ENCODE assay signal across 1 cellular context in the genomic region with DNA sequence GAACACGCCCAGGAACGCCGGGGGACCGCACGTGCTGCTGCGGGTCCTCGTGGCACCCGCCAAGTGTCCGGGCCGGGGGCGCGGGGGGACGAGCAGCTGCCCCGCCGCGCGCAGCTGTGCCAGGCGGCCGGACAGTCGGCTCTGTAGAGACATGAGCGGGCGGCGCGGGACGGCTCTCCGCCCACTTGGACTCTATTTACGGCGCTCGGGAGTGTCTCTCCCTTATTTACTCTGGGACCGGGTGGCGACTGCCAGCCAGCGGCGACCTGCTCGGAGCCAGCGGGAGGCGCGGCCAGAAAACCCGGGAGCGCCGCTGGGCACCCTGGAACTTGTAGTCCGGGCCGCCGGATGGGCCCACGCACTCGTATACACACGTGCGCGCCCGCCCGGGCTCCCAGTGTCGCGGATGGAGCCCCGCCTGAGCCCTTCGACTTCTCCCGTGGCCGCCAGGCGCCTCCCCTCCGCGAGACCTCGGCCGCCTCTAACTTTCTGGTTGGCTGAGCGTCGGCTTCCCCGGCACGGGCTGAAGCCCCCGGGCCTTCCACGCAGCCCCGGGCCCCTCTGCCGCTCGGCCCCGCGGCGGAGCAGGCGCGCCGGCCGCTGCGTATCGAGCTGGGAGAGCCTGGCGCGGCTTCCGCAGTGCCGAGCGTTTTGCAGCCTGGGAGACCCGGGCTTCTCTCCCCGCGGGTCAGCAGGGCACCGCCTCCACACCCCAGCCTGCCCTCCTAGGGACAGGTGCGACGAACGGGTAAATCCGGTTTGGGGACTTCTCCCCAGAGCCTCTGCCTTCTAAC.
TF ChIP-seq lines count a peak whose summit lies in the region.

A gene with protein sequence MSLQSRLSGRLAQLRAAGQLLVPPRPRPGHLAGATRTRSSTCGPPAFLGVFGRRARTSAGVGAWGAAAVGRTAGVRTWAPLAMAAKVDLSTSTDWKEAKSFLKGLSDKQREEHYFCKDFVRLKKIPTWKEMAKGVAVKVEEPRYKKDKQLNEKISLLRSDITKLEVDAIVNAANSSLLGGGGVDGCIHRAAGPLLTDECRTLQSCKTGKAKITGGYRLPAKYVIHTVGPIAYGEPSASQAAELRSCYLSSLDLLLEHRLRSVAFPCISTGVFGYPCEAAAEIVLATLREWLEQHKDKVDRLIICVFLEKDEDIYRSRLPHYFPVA (minus strand): TSS at position 272 of the 794 bp plus-strand sequence. CDS start 119 bp downstream, at position 153.

TF ChIP-seq in K562, 482 proteins besides CTCF, POLR2A, EP300 and RAD21 (continued from another document and continues in another):
- TF ChIP-seq, protein P1, sequence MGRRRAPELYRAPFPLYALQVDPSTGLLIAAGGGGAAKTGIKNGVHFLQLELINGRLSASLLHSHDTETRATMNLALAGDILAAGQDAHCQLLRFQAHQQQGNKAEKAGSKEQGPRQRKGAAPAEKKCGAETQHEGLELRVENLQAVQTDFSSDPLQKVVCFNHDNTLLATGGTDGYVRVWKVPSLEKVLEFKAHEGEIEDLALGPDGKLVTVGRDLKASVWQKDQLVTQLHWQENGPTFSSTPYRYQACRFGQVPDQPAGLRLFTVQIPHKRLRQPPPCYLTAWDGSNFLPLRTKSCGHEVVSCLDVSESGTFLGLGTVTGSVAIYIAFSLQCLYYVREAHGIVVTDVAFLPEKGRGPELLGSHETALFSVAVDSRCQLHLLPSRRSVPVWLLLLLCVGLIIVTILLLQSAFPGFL (CRISPR knock-in tag; IDR thresholded peaks at IDR 0.05): 0 out of 2 replicates have a peak, but pooled peaks have one; percentile 44
- TF ChIP-seq, protein P2, sequence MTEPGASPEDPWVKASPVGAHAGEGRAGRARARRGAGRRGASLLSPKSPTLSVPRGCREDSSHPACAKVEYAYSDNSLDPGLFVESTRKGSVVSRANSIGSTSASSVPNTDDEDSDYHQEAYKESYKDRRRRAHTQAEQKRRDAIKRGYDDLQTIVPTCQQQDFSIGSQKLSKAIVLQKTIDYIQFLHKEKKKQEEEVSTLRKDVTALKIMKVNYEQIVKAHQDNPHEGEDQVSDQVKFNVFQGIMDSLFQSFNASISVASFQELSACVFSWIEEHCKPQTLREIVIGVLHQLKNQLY (CRISPR knock-in tag; conservative IDR thresholded peaks at IDR 0.05): no peak
- TF ChIP-seq, protein P3, sequence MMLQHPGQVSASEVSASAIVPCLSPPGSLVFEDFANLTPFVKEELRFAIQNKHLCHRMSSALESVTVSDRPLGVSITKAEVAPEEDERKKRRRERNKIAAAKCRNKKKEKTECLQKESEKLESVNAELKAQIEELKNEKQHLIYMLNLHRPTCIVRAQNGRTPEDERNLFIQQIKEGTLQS (IDR thresholded peaks at IDR 0.05): no peak
- TF ChIP-seq, protein P3 (CRISPR knock-in tag; conservative IDR thresholded peaks at IDR 0.05): peak; percentile 40; the same call in 1 of the 2 replicates
- TF ChIP-seq, protein P4, sequence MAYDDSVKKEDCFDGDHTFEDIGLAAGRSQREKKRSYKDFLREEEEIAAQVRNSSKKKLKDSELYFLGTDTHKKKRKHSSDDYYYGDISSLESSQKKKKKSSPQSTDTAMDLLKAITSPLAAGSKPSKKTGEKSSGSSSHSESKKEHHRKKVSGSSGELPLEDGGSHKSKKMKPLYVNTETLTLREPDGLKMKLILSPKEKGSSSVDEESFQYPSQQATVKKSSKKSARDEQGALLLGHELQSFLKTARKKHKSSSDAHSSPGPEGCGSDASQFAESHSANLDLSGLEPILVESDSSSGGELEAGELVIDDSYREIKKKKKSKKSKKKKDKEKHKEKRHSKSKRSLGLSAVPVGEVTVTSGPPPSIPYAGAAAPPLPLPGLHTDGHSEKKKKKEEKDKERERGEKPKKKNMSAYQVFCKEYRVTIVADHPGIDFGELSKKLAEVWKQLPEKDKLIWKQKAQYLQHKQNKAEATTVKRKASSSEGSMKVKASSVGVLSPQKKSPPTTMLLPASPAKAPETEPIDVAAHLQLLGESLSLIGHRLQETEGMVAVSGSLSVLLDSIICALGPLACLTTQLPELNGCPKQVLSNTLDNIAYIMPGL (CRISPR knock-in tag; IDR thresholded peaks at IDR 0.05): peak; percentile 79; the same call in 1 of the 2 replicates
- TF ChIP-seq RBFOX2 (IDR thresholded peaks at IDR 0.05; ENCODE audit: low read depth, low read length) (peak; percentile 97), MYC (IDR thresholded peaks at IDR 0.05; ENCODE audit: low read depth, low read length) (peak; percentile 97), MYC (CRISPR knock-in tag; IDR thresholded peaks at IDR 0.05; ENCODE audit: borderline replicate concordance, low read depth) (peak; percentile 42; the same call in 1 of the 2 replicates), GABPA (tag; conservative IDR thresholded peaks at IDR 0.05; ENCODE audit: low read depth) (peak; percentile 74), SMARCE1 (IDR thresholded peaks at IDR 0.05) (no peak), PHF8 (IDR thresholded peaks at IDR 0.05; ENCODE audit: borderline replicate concordance, low read length) (peak; percentile 74), IRF2 (CRISPR knock-in tag; IDR thresholded peaks at IDR 0.05) (peak; percentile 14; the same call in 1 of the 2 replicates), POLR2AphosphoS5 (IDR thresholded peaks at IDR 0.05; ENCODE audit: control insufficient read depth, insufficient read depth, low read depth, low read length) (peak; percentile 43; the same call in 1 of the 2 replicates), HDAC1 (IDR thresholded peaks at IDR 0.05) (peak in 1 of 2 experiments; percentile 69; a peak in 2 of 4 replicates), SUPT5H (IDR thresholded peaks at IDR 0.05) (peak; percentile 63), GTF2E2 (tag; IDR thresholded peaks at IDR 0.05) (peak; percentile 84; the same call in 1 of the 2 replicates), ZNF263 (CRISPR knock-in tag; IDR thresholded peaks at IDR 0.05; ENCODE audit: borderline replicate concordance) (no peak), BHLHE40 (IDR thresholded peaks at IDR 0.05; ENCODE audit: low read length) (peak; percentile 93), ATF1 (CRISPR knock-in tag; IDR thresholded peaks at IDR 0.05) (no peak), ATF1 (tag; IDR thresholded peaks at IDR 0.05) (peak; percentile 69), NR3C1 (CRISPR knock-in tag; IDR thresholded peaks at IDR 0.05) (no peak; the same call in 1 of the 2 replicates), CTBP1 (IDR thresholded peaks at IDR 0.05; ENCODE audit: borderline replicate concordance) (peak; percentile 68; the same call in 1 of the 2 replicates), SP1 (CRISPR knock-in tag; IDR thresholded peaks at IDR 0.05) (peak; percentile 71; the same call in 1 of the 2 replicates), U2AF1 (optimal IDR thresholded peaks at IDR 0.05; ENCODE audit: low read depth, low read length) (peak; percentile 86), TEAD1 (CRISPR knock-in tag; IDR thresholded peaks at IDR 0.05) (peak in 1 of 2 experiments; percentile 59; a peak in 2 of 4 replicates), TEAD4 (IDR thresholded peaks at IDR 0.05; ENCODE audit: low read length) (0 out of 2 replicates have a peak, but pooled peaks have one; percentile 5), TEAD4 (CRISPR knock-in tag; IDR thresholded peaks at IDR 0.05; ENCODE audit: borderline replicate concordance) (peak; percentile 16; the same call in 1 of the 2 replicates), ZNF766 (CRISPR knock-in tag; conservative IDR thresholded peaks at IDR 0.05) (peak; percentile 74; the same call in 1 of the 2 replicates), THRAP3 (IDR thresholded peaks at IDR 0.05; ENCODE audit: borderline replicate concordance) (no peak), SAFB (IDR thresholded peaks at IDR 0.05; ENCODE audit: borderline replicate concordance, low read depth, low read length) (peak; percentile 92), ZNF282 (CRISPR knock-in tag; IDR thresholded peaks at IDR 0.05) (peak; percentile 68; the same call in 1 of the 2 replicates), ELF1 (tag; IDR thresholded peaks at IDR 0.05) (peak; percentile 68), ZNF707 (CRISPR knock-in tag; conservative IDR thresholded peaks at IDR 0.05) (no peak), MYNN (IDR thresholded peaks at IDR 0.05) (no peak), MYNN (CRISPR knock-in tag; IDR thresholded peaks at IDR 0.05) (no peak), ASH1L (IDR thresholded peaks at IDR 0.05; ENCODE audit: borderline replicate concordance, low read depth, partially characterized antibody) (no peak), GATAD2B (IDR thresholded peaks at IDR 0.05; ENCODE audit: borderline replicate concordance) (0 out of 2 replicates have a peak, but pooled peaks have one; percentile 19), L3MBTL2 (IDR thresholded peaks at IDR 0.05) (peak; percentile 93), YY1 (IDR thresholded peaks at IDR 0.05; ENCODE audit: borderline replicate concordance in 1 of 3, control insufficient read depth in 1 of 3, extremely low read depth in 1 of 3, insufficient read depth in 3 of 3, insufficient read length in 1 of 3, insufficient replicate concordance in 2 of 3, low read depth in 1 of 3, low read length in 2 of 3) (peak in 2 of 3 experiments; percentile 54 to 73)
- TF ChIP-seq, protein P5, sequence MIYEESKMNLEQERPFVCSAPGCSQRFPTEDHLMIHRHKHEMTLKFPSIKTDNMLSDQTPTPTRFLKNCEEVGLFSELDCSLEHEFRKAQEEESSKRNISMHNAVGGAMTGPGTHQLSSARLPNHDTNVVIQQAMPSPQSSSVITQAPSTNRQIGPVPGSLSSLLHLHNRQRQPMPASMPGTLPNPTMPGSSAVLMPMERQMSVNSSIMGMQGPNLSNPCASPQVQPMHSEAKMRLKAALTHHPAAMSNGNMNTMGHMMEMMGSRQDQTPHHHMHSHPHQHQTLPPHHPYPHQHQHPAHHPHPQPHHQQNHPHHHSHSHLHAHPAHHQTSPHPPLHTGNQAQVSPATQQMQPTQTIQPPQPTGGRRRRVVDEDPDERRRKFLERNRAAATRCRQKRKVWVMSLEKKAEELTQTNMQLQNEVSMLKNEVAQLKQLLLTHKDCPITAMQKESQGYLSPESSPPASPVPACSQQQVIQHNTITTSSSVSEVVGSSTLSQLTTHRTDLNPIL (CRISPR knock-in tag; IDR thresholded peaks at IDR 0.05): no peak
- TF ChIP-seq, protein P6, sequence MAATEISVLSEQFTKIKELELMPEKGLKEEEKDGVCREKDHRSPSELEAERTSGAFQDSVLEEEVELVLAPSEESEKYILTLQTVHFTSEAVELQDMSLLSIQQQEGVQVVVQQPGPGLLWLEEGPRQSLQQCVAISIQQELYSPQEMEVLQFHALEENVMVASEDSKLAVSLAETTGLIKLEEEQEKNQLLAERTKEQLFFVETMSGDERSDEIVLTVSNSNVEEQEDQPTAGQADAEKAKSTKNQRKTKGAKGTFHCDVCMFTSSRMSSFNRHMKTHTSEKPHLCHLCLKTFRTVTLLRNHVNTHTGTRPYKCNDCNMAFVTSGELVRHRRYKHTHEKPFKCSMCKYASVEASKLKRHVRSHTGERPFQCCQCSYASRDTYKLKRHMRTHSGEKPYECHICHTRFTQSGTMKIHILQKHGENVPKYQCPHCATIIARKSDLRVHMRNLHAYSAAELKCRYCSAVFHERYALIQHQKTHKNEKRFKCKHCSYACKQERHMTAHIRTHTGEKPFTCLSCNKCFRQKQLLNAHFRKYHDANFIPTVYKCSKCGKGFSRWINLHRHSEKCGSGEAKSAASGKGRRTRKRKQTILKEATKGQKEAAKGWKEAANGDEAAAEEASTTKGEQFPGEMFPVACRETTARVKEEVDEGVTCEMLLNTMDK (IDR thresholded peaks at IDR 0.05; ENCODE audit: borderline replicate concordance, insufficient read depth, low read depth, low read length, poor library complexity, severe bottlenecking): peak; percentile 64
- TF ChIP-seq, protein P7, sequence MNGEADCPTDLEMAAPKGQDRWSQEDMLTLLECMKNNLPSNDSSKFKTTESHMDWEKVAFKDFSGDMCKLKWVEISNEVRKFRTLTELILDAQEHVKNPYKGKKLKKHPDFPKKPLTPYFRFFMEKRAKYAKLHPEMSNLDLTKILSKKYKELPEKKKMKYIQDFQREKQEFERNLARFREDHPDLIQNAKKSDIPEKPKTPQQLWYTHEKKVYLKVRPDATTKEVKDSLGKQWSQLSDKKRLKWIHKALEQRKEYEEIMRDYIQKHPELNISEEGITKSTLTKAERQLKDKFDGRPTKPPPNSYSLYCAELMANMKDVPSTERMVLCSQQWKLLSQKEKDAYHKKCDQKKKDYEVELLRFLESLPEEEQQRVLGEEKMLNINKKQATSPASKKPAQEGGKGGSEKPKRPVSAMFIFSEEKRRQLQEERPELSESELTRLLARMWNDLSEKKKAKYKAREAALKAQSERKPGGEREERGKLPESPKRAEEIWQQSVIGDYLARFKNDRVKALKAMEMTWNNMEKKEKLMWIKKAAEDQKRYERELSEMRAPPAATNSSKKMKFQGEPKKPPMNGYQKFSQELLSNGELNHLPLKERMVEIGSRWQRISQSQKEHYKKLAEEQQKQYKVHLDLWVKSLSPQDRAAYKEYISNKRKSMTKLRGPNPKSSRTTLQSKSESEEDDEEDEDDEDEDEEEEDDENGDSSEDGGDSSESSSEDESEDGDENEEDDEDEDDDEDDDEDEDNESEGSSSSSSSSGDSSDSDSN (IDR thresholded peaks at IDR 0.05; ENCODE audit: borderline replicate concordance in 1 of 2, low read depth in 2 of 2, low read length in 2 of 2): peak; percentile 88; a peak in 1 of 4 replicates
- TF ChIP-seq, protein P8, sequence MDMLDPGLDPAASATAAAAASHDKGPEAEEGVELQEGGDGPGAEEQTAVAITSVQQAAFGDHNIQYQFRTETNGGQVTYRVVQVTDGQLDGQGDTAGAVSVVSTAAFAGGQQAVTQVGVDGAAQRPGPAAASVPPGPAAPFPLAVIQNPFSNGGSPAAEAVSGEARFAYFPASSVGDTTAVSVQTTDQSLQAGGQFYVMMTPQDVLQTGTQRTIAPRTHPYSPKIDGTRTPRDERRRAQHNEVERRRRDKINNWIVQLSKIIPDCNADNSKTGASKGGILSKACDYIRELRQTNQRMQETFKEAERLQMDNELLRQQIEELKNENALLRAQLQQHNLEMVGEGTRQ (CRISPR knock-in tag; IDR thresholded peaks at IDR 0.05): peak; percentile 38; the same call in 1 of the 2 replicates
- TF ChIP-seq, protein P9, sequence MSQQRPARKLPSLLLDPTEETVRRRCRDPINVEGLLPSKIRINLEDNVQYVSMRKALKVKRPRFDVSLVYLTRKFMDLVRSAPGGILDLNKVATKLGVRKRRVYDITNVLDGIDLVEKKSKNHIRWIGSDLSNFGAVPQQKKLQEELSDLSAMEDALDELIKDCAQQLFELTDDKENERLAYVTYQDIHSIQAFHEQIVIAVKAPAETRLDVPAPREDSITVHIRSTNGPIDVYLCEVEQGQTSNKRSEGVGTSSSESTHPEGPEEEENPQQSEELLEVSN (IDR thresholded peaks at IDR 0.05; ENCODE audit: borderline replicate concordance in 1 of 2, extremely low read depth in 1 of 2, insufficient read depth in 1 of 2, insufficient read length in 1 of 2, low read depth in 1 of 2, low read length in 1 of 2, poor library complexity in 1 of 2, severe bottlenecking in 1 of 2): peak; percentile 81 to 83
- TF ChIP-seq, protein P10, sequence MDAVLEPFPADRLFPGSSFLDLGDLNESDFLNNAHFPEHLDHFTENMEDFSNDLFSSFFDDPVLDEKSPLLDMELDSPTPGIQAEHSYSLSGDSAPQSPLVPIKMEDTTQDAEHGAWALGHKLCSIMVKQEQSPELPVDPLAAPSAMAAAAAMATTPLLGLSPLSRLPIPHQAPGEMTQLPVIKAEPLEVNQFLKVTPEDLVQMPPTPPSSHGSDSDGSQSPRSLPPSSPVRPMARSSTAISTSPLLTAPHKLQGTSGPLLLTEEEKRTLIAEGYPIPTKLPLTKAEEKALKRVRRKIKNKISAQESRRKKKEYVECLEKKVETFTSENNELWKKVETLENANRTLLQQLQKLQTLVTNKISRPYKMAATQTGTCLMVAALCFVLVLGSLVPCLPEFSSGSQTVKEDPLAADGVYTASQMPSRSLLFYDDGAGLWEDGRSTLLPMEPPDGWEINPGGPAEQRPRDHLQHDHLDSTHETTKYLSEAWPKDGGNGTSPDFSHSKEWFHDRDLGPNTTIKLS (IDR thresholded peaks at IDR 0.05; ENCODE audit: borderline replicate concordance, low read depth): peak; percentile 87
